ENCODE assay signal across 8 cellular contexts in genomic region chr15:72783563-72784232, GRCh38. TPM values are rescaled to one million over a fixed set of nuclear protein-coding genes. Genes with fewer than 3 reads are reported as not detected.
DNase-seq lines count a peak whose midpoint lies in the region; ATAC-seq, FAIRE-seq and TF ChIP-seq lines count a peak whose summit lies in the region.

TSS of gene ADPGK (minus strand) at chr15:72783758. CDS start at chr15:72783691, 67 bp downstream.

- dilution Hi-C loops in mammary epithelial cell (cut with HindIII; ENCODE audit: low sequenced_read_pairs): no loop called here

- H3K27ac ChIP-seq in mammary epithelial cell (ENCODE audit: insufficient read depth, low read depth, low read length) (peak within 1 kb of the TSS; percentile 82), small intestine (ENCODE audit: low read depth in 1 of 2, low read length in 1 of 2) (peak within 1 kb of the TSS; percentile 83 to 89)

- CTCF ChIA-PET in mammary epithelial cell (lab: Charles Lee; ENCODE audit: low non-redundant PET): no interaction called here

- no TSS peak for BruUV-seq in mammary epithelial cell (replicated peaks; lab: Mats Ljungman, UMichigan)

- peaks cover 49% of the 10 kb centered on the region for H3K79me2 ChIP-seq in mammary epithelial cell (ENCODE audit: insufficient read depth, low read length)

- in situ Hi-C loops in mammary epithelial cell (cut with MboI; ENCODE audit: low sequenced_read_pairs in 2 of 2): loop anchor here in 1 of 2 donors (5.0 to 10.0 kb wide), 2 partner anchors 299 to 461 kb away; no protein-coding TSS in a partner anchor

- H3K4me1 ChIP-seq in mammary epithelial cell (ENCODE audit: insufficient read depth, low read length): peaks cover 16% of the 10 kb centered on the region
- peaks cover 8 to 12% of the 10 kb centered on the region in 2 donors for H3K4me1 ChIP-seq in small intestine (ENCODE audit: control insufficient read depth in 2 of 2, insufficient read depth in 1 of 2, low read depth in 1 of 2, low read length in 1 of 2)

- H3K27me3 ChIP-seq in mammary epithelial cell (ENCODE audit: insufficient read depth, low read length): no peaks in the 10 kb centered on the region
- H3K27me3 ChIP-seq in small intestine (ENCODE audit: control insufficient read depth in 2 of 2, insufficient read depth in 2 of 2, low read length in 2 of 2): no peaks in the 10 kb centered on the region

- under 1% methylated on average over 28 of the region's 64 CpGs for WGBS in mammary epithelial cell (ENCODE audit: low coverage, missing lambda C conversion rate)
- 0% methylated on average over 50 to 64 of the region's 64 CpGs for WGBS in small intestine, 3 donors

- TF ChIP-seq CTCF in WI38 (IDR thresholded peaks at IDR 0.05; ENCODE audit: low read depth, low read length): no peak
- no peak for TF ChIP-seq CTCF in mammary epithelial cell (conservative IDR thresholded peaks at IDR 0.05 in 1 of 2, IDR thresholded peaks at IDR 0.05 in 1 of 2; ENCODE audit: extremely low read depth in 1 of 2, insufficient read depth in 1 of 2, low read depth in 1 of 2, low read length in 2 of 2)

- peak within 1 kb of the TSS; percentile 100 for H2AFZ ChIP-seq in mammary epithelial cell (ENCODE audit: low read depth, low read length)

- H3K9me3 ChIP-seq in mammary epithelial cell (replicated peaks; ENCODE audit: insufficient read depth, low read length): no peaks in the 10 kb centered on the region
- H3K9me3 ChIP-seq in small intestine (ENCODE audit: control insufficient read depth, low read depth): no peaks in the 10 kb centered on the region

- ATAC-seq in GM18909 (IDR thresholded peaks at IDR 0.05; ENCODE audit: poor library complexity, unreplicated experiment): peak; percentile 81
- peak; percentile 65 for ATAC-seq in HG03159 (IDR thresholded peaks at IDR 0.05; ENCODE audit: unreplicated experiment)

- peak within 1 kb of the TSS; percentile 94 for H3K4me2 ChIP-seq in mammary epithelial cell (ENCODE audit: insufficient read depth, low read depth, low read length)

- H4K20me1 ChIP-seq in mammary epithelial cell (ENCODE audit: insufficient read depth, low read length): no peaks in the 10 kb centered on the region

- intact Hi-C loops in mammary epithelial cell (cut with micrococcal nuclease): loop anchor here (1.0 to 10.0 kb wide), 4 partner anchors 61 to 489 kb away; no protein-coding TSS in a partner anchor

- peak within 1 kb of the TSS; percentile 91 for H3K4me3 ChIP-seq in WI38 (ENCODE audit: low read depth, low read length)
- H3K4me3 ChIP-seq in mammary epithelial cell (replicated peaks in 1 of 3; ENCODE audit: insufficient read depth in 1 of 3, low read depth in 2 of 3, low read length in 3 of 3): peak within 1 kb of the TSS; percentile 94 to 97 (median 95)
- peak within 1 kb of the TSS; percentile 82 to 91 for H3K4me3 ChIP-seq in small intestine (ENCODE audit: low read depth in 1 of 2, low read length in 2 of 2)

- H3K9ac ChIP-seq in mammary epithelial cell (ENCODE audit: insufficient read depth, low read length): peak within 1 kb of the TSS; percentile 93

- H3K36me3 ChIP-seq in mammary epithelial cell (ENCODE audit: insufficient read depth, low read length) (no peaks in the 10 kb centered on the region), small intestine (ENCODE audit: control insufficient read depth in 2 of 2, insufficient read depth in 2 of 2, low read length in 2 of 2) (no peaks in the 10 kb centered on the region)

- peak; percentile 98 for DNase-seq in AG08395 (ENCODE audit: low spot score)
- peak; percentile 83 for DNase-seq in NCI-H2227 treated with DMSO at 0.1 percent for 48 hours (lab: John Stamatoyannopoulos, UW)
- DNase-seq in mammary epithelial cell: peak; percentile 95
- DNase-seq in iPS-NIHi11 (ENCODE audit: low spot score): peak; percentile 99
- peak; percentile 92 for DNase-seq in small intestine

- no peak for FAIRE-seq in small intestine (lab: Jason Lieb, UNC)

RNA-seq across cellular contexts. Expression of gene ADPGK, which starts in this region (rescaled TPM):
- total RNA-seq in mammary epithelial cell: 10 to 100 TPM; 39.7 to 46.9 TPM
- 48.5 TPM for polyA plus RNA-seq in mammary epithelial cell
- polyA minus RNA-seq in mammary epithelial cell: 60.2 TPM
- polyA plus RNA-seq in small intestine: 10 to 100 TPM; 18.1 to 29.4 (median 23.0) TPM

Comparison
In these comparisons a context has a peak if more than half of its experiments do, and no peak if none do; other contexts are left out.
1. Peak in every context shown above with its lines: DNase-seq, ATAC-seq, H3K4me3 ChIP-seq and H3K27ac ChIP-seq.